ENCODE assay signal across 1 cellular context in genomic region chr7:2558620-2559282, GRCh38.
TF ChIP-seq lines count a peak whose summit lies in the region.

Gene IQCE (plus strand): TSS chr7:2558979. CDS start chr7:2559182, 203 bp downstream.

TF ChIP-seq in HepG2, 621 proteins besides CTCF, POLR2A, EP300 and RAD21 (continued from another document and continues in another):
- TF ChIP-seq ZNF773 (CRISPR knock-in tag; IDR thresholded peaks at IDR 0.05; ENCODE audit: borderline replicate concordance), result no peak; the same call in 1 of the 2 replicates
- no peak for TF ChIP-seq HNRNPUL1 (IDR thresholded peaks at IDR 0.05; ENCODE audit: low read depth, low read length)
- 0 out of 2 replicates have a peak, but pooled peaks have one; percentile 12 for TF ChIP-seq ZBTB44 (CRISPR knock-in tag; IDR thresholded peaks at IDR 0.05)
- TF ChIP-seq SALL1 (CRISPR knock-in tag; IDR thresholded peaks at IDR 0.05), result peak; percentile 46; the same call in 1 of the 2 replicates
- TF ChIP-seq FUBP1 (CRISPR knock-in tag; IDR thresholded peaks at IDR 0.05; ENCODE audit: borderline replicate concordance), result no peak
- TF ChIP-seq ATF7-NPFF (CRISPR knock-in tag; IDR thresholded peaks at IDR 0.05; ENCODE audit: low read depth), result no peak
- no peak for TF ChIP-seq ZNF484 (CRISPR knock-in tag; IDR thresholded peaks at IDR 0.05; ENCODE audit: borderline replicate concordance, low read depth)
- TF ChIP-seq ZNF136 (CRISPR knock-in tag; IDR thresholded peaks at IDR 0.05; ENCODE audit: low read depth), result peak; percentile 77; the same call in 1 of the 2 replicates
- TF ChIP-seq SNRNP70 (IDR thresholded peaks at IDR 0.05; ENCODE audit: low read depth, low read length), result no peak
- no peak for TF ChIP-seq ZNF691 (CRISPR knock-in tag; IDR thresholded peaks at IDR 0.05; ENCODE audit: borderline replicate concordance, low read depth)
- no peak for TF ChIP-seq ZNF605 (CRISPR knock-in tag; IDR thresholded peaks at IDR 0.05)
- TF ChIP-seq ZNF816 (CRISPR knock-in tag; IDR thresholded peaks at IDR 0.05; ENCODE audit: borderline replicate concordance), result no peak
- peak; percentile 78; the same call in 1 of the 2 replicates for TF ChIP-seq ZNF556 (CRISPR knock-in tag; IDR thresholded peaks at IDR 0.05; ENCODE audit: borderline replicate concordance)
- no peak for TF ChIP-seq ZKSCAN5 (CRISPR knock-in tag; IDR thresholded peaks at IDR 0.05)
- TF ChIP-seq TFDP1 (CRISPR knock-in tag; IDR thresholded peaks at IDR 0.05; ENCODE audit: borderline replicate concordance), result no peak
- no peak for TF ChIP-seq ZNF225 (CRISPR knock-in tag; IDR thresholded peaks at IDR 0.05)
- TF ChIP-seq ELF1 (CRISPR knock-in tag; IDR thresholded peaks at IDR 0.05), result no peak
- TF ChIP-seq HBP1 (CRISPR knock-in tag; IDR thresholded peaks at IDR 0.05; ENCODE audit: low read depth), result 0 out of 2 replicates have a peak, but pooled peaks have one; percentile 59
- peak; percentile 53 for TF ChIP-seq ARNT2 (CRISPR knock-in tag; IDR thresholded peaks at IDR 0.05; ENCODE audit: low read depth)
- no peak for TF ChIP-seq ZNF281 (CRISPR knock-in tag; IDR thresholded peaks at IDR 0.05; ENCODE audit: borderline replicate concordance)
- no peak for TF ChIP-seq PBX3 (CRISPR knock-in tag; IDR thresholded peaks at IDR 0.05; ENCODE audit: borderline replicate concordance)
- TF ChIP-seq ZNF646 (CRISPR knock-in tag; IDR thresholded peaks at IDR 0.05), result no peak
- no peak for TF ChIP-seq PBX2 (CRISPR knock-in tag; IDR thresholded peaks at IDR 0.05)
- peak; percentile 91; the same call in 1 of the 2 replicates for TF ChIP-seq SIN3A (IDR thresholded peaks at IDR 0.05; ENCODE audit: borderline replicate concordance, low read depth, low read length)
- no peak for TF ChIP-seq RERE (CRISPR knock-in tag; IDR thresholded peaks at IDR 0.05; ENCODE audit: low read depth)
- TF ChIP-seq ZKSCAN1 (IDR thresholded peaks at IDR 0.05; ENCODE audit: low read length), result no peak
- peak; percentile 92 for TF ChIP-seq RFX1 (IDR thresholded peaks at IDR 0.05)
- no peak for TF ChIP-seq ZNF251 (CRISPR knock-in tag; IDR thresholded peaks at IDR 0.05)
